Comparison of ENCODE assay signal across 19 cellular contexts in genomic region chr10:79585870-79586527, GRCh38. TPM values are rescaled to one million over a fixed set of nuclear protein-coding genes. Genes with fewer than 3 reads are reported as not detected.
A peak's percentile ranks its signal among the peaks of the same experiment; 100 is the strongest.
DNase-seq lines count a peak whose midpoint lies in the region; ATAC-seq, FAIRE-seq and TF ChIP-seq lines count a peak whose summit lies in the region.
"Had no signal": no experiment of that assay in that cellular context is flagged by ENCODE, and none has a peak within 500 bp of the region (broad histone marks: within the 10 kb centered on the region; RNA-seq: fewer than 3 reads in every experiment).

No MANE protein-coding gene starts in this region.

- no peaks in the 10 kb centered on the region for H3K36me3 ChIP-seq in bronchial epithelial cell (ENCODE audit: control insufficient read depth, insufficient read depth, low read length)
- no peaks in the 10 kb centered on the region for H3K36me3 ChIP-seq in lung (ENCODE audit: control insufficient read depth in 2 of 2, insufficient read depth in 2 of 2, low read length in 2 of 2)

- peak overlapping the region in 1 of 2 donors; percentile 46 for H3K27ac ChIP-seq in lung (ENCODE audit: low read depth in 1 of 2, low read length in 1 of 2)
- H3K27ac ChIP-seq: 22Rv1, GM23248 had no signal

- H3K36me3 Mint-ChIP-seq in progenitor cell of endocrine pancreas (ENCODE audit: insufficient read depth): no peaks in the 10 kb centered on the region
- H3K36me3 Mint-ChIP-seq: CD14-positive monocyte; CD8-positive, alpha-beta T cell; IgD-negative memory B cell had no signal

- DNase-seq in DMS53 (lab: John Stamatoyannopoulos, UW) (peak; percentile 8), DMS53 treated with DMSO at 0.1 percent for 48 hours (lab: John Stamatoyannopoulos, UW; ENCODE audit: unreplicated experiment) (no peak), bronchial epithelial cell (ENCODE audit: low read depth) (no peak), lung (ENCODE audit: low spot score) (peak; percentile 73), frontal cortex (ENCODE audit: low spot score in 2 of 2) (no peak), progenitor cell of endocrine pancreas (ENCODE audit: low spot score, unreplicated experiment) (no peak)
- DNase-seq: CD8-positive, alpha-beta T cell; COR-L47; GM23248; H7 had no signal

- no peaks in the 10 kb centered on the region for H3K9me3 ChIP-seq in lung (ENCODE audit: control insufficient read depth in 2 of 2, insufficient read depth in 1 of 2, low read length in 1 of 2)

- H3K4me1 Mint-ChIP-seq in progenitor cell of endocrine pancreas (ENCODE audit: low read depth): peaks cover 3% of the 10 kb centered on the region
- H3K4me1 Mint-ChIP-seq: CD14-positive monocyte, IgD-negative memory B cell had no signal

- H3K27me3 ChIP-seq in bronchial epithelial cell (ENCODE audit: control insufficient read depth, insufficient read depth, low read length) (no peaks in the 10 kb centered on the region), lung (ENCODE audit: control insufficient read depth, insufficient read depth) (no peaks in the 10 kb centered on the region)

- peak; percentile 71 for ATAC-seq in lung (ENCODE audit: insufficient read depth, low FRiP score)
- no peak for ATAC-seq in HG03175 (IDR thresholded peaks at IDR 0.05; ENCODE audit: unreplicated experiment)
- ATAC-seq: CD8-positive, alpha-beta T cell; GM12878 had no signal

- WGBS in lung, 2 donors: 75 to 82% methylated on average over 11 of the region's 11 CpGs

- TF ChIP-seq CTCF in bronchial epithelial cell (IDR thresholded peaks at IDR 0.05; ENCODE audit: insufficient read depth, low read length, severe bottlenecking) (no peak), lung (IDR thresholded peaks at IDR 0.05; ENCODE audit: control extremely low read depth, extremely low read depth) (no peak), progenitor cell of endocrine pancreas (IDR thresholded peaks at IDR 0.05; ENCODE audit: unreplicated experiment) (no peak)

- H3K4me3 Mint-ChIP-seq in progenitor cell of endocrine pancreas (ENCODE audit: low read depth): no peak overlapping the region
- H3K4me3 Mint-ChIP-seq: CD14-positive monocyte; CD8-positive, alpha-beta T cell; IgD-negative memory B cell had no signal

- H3K4me3 ChIP-seq in bronchial epithelial cell (ENCODE audit: low read depth, low read length) (no peak overlapping the region), lung (no peak overlapping the region)
- H3K4me3 ChIP-seq: GM12878, GM23248 had no signal

- H3K27me3 Mint-ChIP-seq in progenitor cell of endocrine pancreas: peaks cover 13% of the 10 kb centered on the region

- peaks cover 0 to 1% of the 10 kb centered on the region in 2 donors for H3K4me1 ChIP-seq in lung (ENCODE audit: control insufficient read depth in 2 of 2, insufficient read depth in 2 of 2, low read length in 2 of 2)

- no peak overlapping the region for H3K27ac Mint-ChIP-seq in progenitor cell of endocrine pancreas
- H3K27ac Mint-ChIP-seq: CD14-positive monocyte; CD8-positive, alpha-beta T cell; IgD-negative memory B cell had no signal

- H3K9me3 Mint-ChIP-seq in progenitor cell of endocrine pancreas (ENCODE audit: low read depth): no peaks in the 10 kb centered on the region
- H3K9me3 Mint-ChIP-seq: CD8-positive, alpha-beta T cell had no signal

- FAIRE-seq in bronchial epithelial cell (lab: Jason Lieb, UNC) (peak; percentile 82), frontal cortex (lab: Jason Lieb, UNC) (no peak)
- FAIRE-seq: GM12878, GM18507 had no signal

RNA-seq across cellular contexts. Expression of gene SFTPA1, which starts 24.7 kb away (rescaled TPM):
- total RNA-seq in bronchial epithelial cell (not detected in 2 replicates), lung (1,000 to 10,000 TPM; 3,820 to 8,195 TPM), frontal cortex (not detected), progenitor cell of endocrine pancreas (0.22 TPM in 1 of 2 replicates, not detected in the other)
- 1,000 to 10,000 TPM; 3,653 to 7,035 TPM for polyA plus RNA-seq in lung
- total RNA-seq: A673; CD8-positive, alpha-beta T cell; Daoy; GM23248; H7 had no signal
- polyA plus RNA-seq: BJ, CD14-positive monocyte, GM12878, GM23248, IgD-negative memory B cell had no signal

RNA-seq across cellular contexts. Expression of gene SFTPA2, which starts 25.8 kb away (rescaled TPM):
- total RNA-seq in bronchial epithelial cell: not detected in 2 replicates
- total RNA-seq in lung: 1,000 to 10,000 TPM in 1 of 2 donors, 100 to 1,000 TPM in 1; 921 to 7,888 TPM
- polyA plus RNA-seq in lung: over 10,000 TPM in 1 of 2 donors, 1,000 to 10,000 TPM in 1; 4,237 to 22,611 TPM
- total RNA-seq in frontal cortex: not detected
- total RNA-seq in progenitor cell of endocrine pancreas: not detected in 2 replicates
- total RNA-seq: A673; CD8-positive, alpha-beta T cell; Daoy; GM23248; H7 had no signal
- polyA plus RNA-seq: BJ, CD14-positive monocyte, GM23248, IgD-negative memory B cell had no signal

Comparison
In these comparisons a context has a peak if more than half of its experiments do, and no peak if none do; other contexts are left out.
1. DNase-seq: peak in DMS53 (single experiment) and lung (single experiment); none in DMS53 treated with DMSO at 0.1 percent for 48 hours (single experiment), bronchial epithelial cell (single experiment), frontal cortex (0 of 2) and progenitor cell of endocrine pancreas (single experiment).
2. RNA of gene SFTPA1, which starts 24.7 kb away (total RNA-seq): 3,820 to 8,195 TPM in lung; 0.22 TPM in progenitor cell of endocrine pancreas, not detected in bronchial epithelial cell and not detected in frontal cortex (single experiment); every median in the first group is over 1,000 times any median in the second.
3. RNA of gene SFTPA2, which starts 25.8 kb away (total RNA-seq): 921 to 7,888 TPM in lung; not detected in bronchial epithelial cell, not detected in frontal cortex (single experiment) and not detected in progenitor cell of endocrine pancreas; every median in the first group is over 100 times any median in the second.